ENCODE assay signal across 8 cellular contexts in the genomic region with DNA sequence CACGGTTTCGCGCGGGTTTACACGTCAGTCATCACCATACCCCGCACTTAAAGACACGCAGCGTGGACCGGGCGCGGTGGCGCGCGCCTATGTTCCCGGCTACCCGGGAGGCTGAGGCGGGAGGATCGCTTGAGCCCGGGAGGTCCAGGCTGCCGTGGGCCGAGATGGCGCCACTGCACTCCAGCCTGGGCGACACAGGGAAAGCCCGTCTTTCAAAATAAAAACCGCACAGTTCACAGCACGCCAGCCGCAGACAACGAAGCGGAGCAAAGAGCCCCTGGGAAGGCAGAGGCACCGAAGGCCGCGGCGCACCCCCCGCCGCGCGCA. TPM values are rescaled to one million over a fixed set of nuclear protein-coding genes. Genes with fewer than 3 reads are reported as not detected.
A peak's percentile ranks its signal among the peaks of the same experiment; 100 is the strongest.
DNase-seq lines count a peak whose midpoint lies in the region; TF ChIP-seq lines count a peak whose summit lies in the region.

No MANE protein-coding gene starts in this region.

- POLR2A ChIA-PET in CD8-positive, alpha-beta memory T cell (lab: Charles Lee): interaction anchor here (0.5 to 3.0 kb wide), 5 partner anchors 15 to 77 kb away, joined by 3 to 50 read pairs (median 7); partner anchors contain the start of genes ATG4B, ING5 and THAP4

- no peak for DNase-seq in CD8-positive, alpha-beta memory T cell
- DNase-seq in HAP-1 (ENCODE audit: low spot score in 2 of 2) (no peak), SJCRH30 (no peak), esophagus muscularis mucosa (ENCODE audit: extremely low spot score) (no peak), trophoblast cell (peak in 1 of 2 donors; percentile 7), putamen (ENCODE audit: low spot score) (no peak), middle frontal gyrus (ENCODE audit: extremely low spot score, low spot score) (no peak), SKM-1 (lab: John Stamatoyannopoulos, UW; ENCODE audit: unreplicated experiment) (no peak)

- peaks cover 10% of the 10 kb centered on the region for H3K79me2 ChIP-seq in trophoblast cell (ENCODE audit: control insufficient read depth, insufficient read depth, low read length, poor library complexity)

- no peak overlapping the region for H3K23ac ChIP-seq in trophoblast cell (ENCODE audit: low read length)

- TF ChIP-seq CTCF in esophagus muscularis mucosa (IDR thresholded peaks at IDR 0.05): no peak

- peak overlapping the region; percentile 85 for H3K4ac ChIP-seq in trophoblast cell (ENCODE audit: low read depth, low read length)

- H2BK5ac ChIP-seq in trophoblast cell (ENCODE audit: low read depth, low read length, poor library complexity): peak overlapping the region; percentile 31

- H3K18ac ChIP-seq in trophoblast cell (ENCODE audit: low read length): peak overlapping the region; percentile 44

- in situ Hi-C loops in HAP-1 (cut with MboI; ENCODE audit: low sequenced_read_pairs): no loop called here

- H3K36me3 Mint-ChIP-seq in CD8-positive, alpha-beta memory T cell: peaks cover 0 to 41% (median 2%) of the 10 kb centered on the region in 3 donors

- H3K14ac ChIP-seq in trophoblast cell (ENCODE audit: low read length): peak overlapping the region; percentile 23

- H4K91ac ChIP-seq in trophoblast cell (ENCODE audit: low read depth, low read length): peak overlapping the region; percentile 75

- peak overlapping the region; percentile 70 for H4K8ac ChIP-seq in trophoblast cell (ENCODE audit: low read depth, low read length)

- intact Hi-C loops in esophagus muscularis mucosa (cut with DNase I): no loop called here

- peaks cover 24 to 35% (median 29%) of the 10 kb centered on the region in 3 donors for H3K4me1 Mint-ChIP-seq in CD8-positive, alpha-beta memory T cell

- H3K36me3 ChIP-seq in CD8-positive, alpha-beta memory T cell (ENCODE audit: insufficient read depth, low read length): peaks cover 13% of the 10 kb centered on the region
- H3K36me3 ChIP-seq in HAP-1 (replicated peaks) (peaks cover 65% of the 10 kb centered on the region), SJCRH30 (peaks cover 43% of the 10 kb centered on the region), esophagus muscularis mucosa (peaks cover 4 to 28% (median 22%) of the 10 kb centered on the region in 4 donors), trophoblast cell (ENCODE audit: control insufficient read depth in 1 of 2, insufficient read depth in 2 of 2, low read length in 2 of 2) (peaks cover 29 to 35% of the 10 kb centered on the region in 2 experiments)

- H3K27ac ChIP-seq in CD8-positive, alpha-beta memory T cell (ENCODE audit: low read depth, low read length): peak overlapping the region; percentile 59
- H3K27ac ChIP-seq in SJCRH30 (peak overlapping the region; percentile 86), esophagus muscularis mucosa (replicated peaks in 1 of 4) (peak overlapping the region; percentile 90 to 97 (median 96)), trophoblast cell (ENCODE audit: low read depth, low read length) (peak overlapping the region; percentile 57)

- peaks cover 25% of the 10 kb centered on the region for H3K4me1 ChIP-seq in CD8-positive, alpha-beta memory T cell (ENCODE audit: insufficient read depth, low read length)
- H3K4me1 ChIP-seq in HAP-1: peaks cover 17% of the 10 kb centered on the region
- H3K4me1 ChIP-seq in SJCRH30: peaks cover 7% of the 10 kb centered on the region
- H3K4me1 ChIP-seq in esophagus muscularis mucosa: peaks cover 24 to 46% (median 40%) of the 10 kb centered on the region in 4 donors
- peaks cover 0 to 2% of the 10 kb centered on the region in 2 experiments for H3K4me1 ChIP-seq in trophoblast cell (ENCODE audit: control insufficient read depth in 1 of 2, insufficient read depth in 2 of 2, low read length in 2 of 2)

- no peak for TF ChIP-seq POLR2A in esophagus muscularis mucosa (IDR thresholded peaks at IDR 0.05; ENCODE audit: low read depth)

- H2AFZ ChIP-seq in trophoblast cell (ENCODE audit: insufficient read depth, low read length, poor library complexity): peak overlapping the region; percentile 46

- H4K12ac ChIP-seq in trophoblast cell (ENCODE audit: low read depth, low read length): peak overlapping the region; percentile 17

- peak overlapping the region in 7 of 8 donors; percentile 14 to 95 (median 88) for H3K27ac Mint-ChIP-seq in CD8-positive, alpha-beta memory T cell

- H3K9me3 ChIP-seq in CD8-positive, alpha-beta memory T cell (ENCODE audit: low read length): no peaks in the 10 kb centered on the region
- H3K9me3 ChIP-seq in HAP-1: no peaks in the 10 kb centered on the region
- no peaks in the 10 kb centered on the region for H3K9me3 ChIP-seq in SJCRH30 (replicated peaks)
- H3K9me3 ChIP-seq in esophagus muscularis mucosa: no peaks in the 10 kb centered on the region
- no peaks in the 10 kb centered on the region for H3K9me3 ChIP-seq in trophoblast cell (ENCODE audit: insufficient read depth, low read depth, low read length)

- peak overlapping the region; percentile 9 for H2BK120ac ChIP-seq in trophoblast cell (ENCODE audit: insufficient read depth, low read length, poor library complexity)

- H3K9me3 Mint-ChIP-seq in CD8-positive, alpha-beta memory T cell: no peaks in the 10 kb centered on the region

- peak overlapping the region; percentile 100 for H3K9ac ChIP-seq in trophoblast cell (ENCODE audit: low read length)

- no peaks in the 10 kb centered on the region for H3K27me3 ChIP-seq in CD8-positive, alpha-beta memory T cell (ENCODE audit: insufficient read depth, low read length, poor library complexity, severe bottlenecking)
- no peaks in the 10 kb centered on the region for H3K27me3 ChIP-seq in HAP-1 (ENCODE audit: low read depth)
- H3K27me3 ChIP-seq in SJCRH30: no peaks in the 10 kb centered on the region
- no peaks in the 10 kb centered on the region for H3K27me3 ChIP-seq in esophagus muscularis mucosa
- no peaks in the 10 kb centered on the region for H3K27me3 ChIP-seq in trophoblast cell (ENCODE audit: insufficient read depth, low read length)

- CTCF ChIA-PET in CD8-positive, alpha-beta memory T cell (lab: Charles Lee): interaction anchor here (1.0 to 1.6 kb wide), 4 partner anchors 12 to 193 kb away, joined by 5 to 13 read pairs (median 6); partner anchors contain the start of gene ING5

- WGBS in esophagus muscularis mucosa: 0% methylated on average over 27 of the region's 37 CpGs
- no CpG with 5 or more reads among the region's 37 CpGs for WGBS in trophoblast cell (ENCODE audit: extremely low coverage, insufficient coverage, insufficient read length)

- peak overlapping the region; percentile 100 for H3K4me2 ChIP-seq in trophoblast cell (ENCODE audit: low read length)

- no peak for TF ChIP-seq EP300 in esophagus muscularis mucosa (IDR thresholded peaks at IDR 0.05)

- no peaks in the 10 kb centered on the region for H3K27me3 Mint-ChIP-seq in CD8-positive, alpha-beta memory T cell

- peak overlapping the region; percentile 80 to 99 (median 93) for H3K4me3 Mint-ChIP-seq in CD8-positive, alpha-beta memory T cell

- H3K4me3 ChIP-seq in CD8-positive, alpha-beta memory T cell (ENCODE audit: low read length): peak overlapping the region; percentile 86
- peak overlapping the region; percentile 89 for H3K4me3 ChIP-seq in HAP-1
- peak overlapping the region; percentile 88 for H3K4me3 ChIP-seq in SJCRH30
- peak overlapping the region; percentile 85 to 99 (median 98) for H3K4me3 ChIP-seq in esophagus muscularis mucosa
- H3K4me3 ChIP-seq in trophoblast cell (ENCODE audit: low read depth, low read length): peak overlapping the region; percentile 100

- no peak overlapping the region for H2AK5ac ChIP-seq in trophoblast cell (ENCODE audit: low read length)

- H3K79me1 ChIP-seq in trophoblast cell (ENCODE audit: low read length): peaks cover 10% of the 10 kb centered on the region

- no peak overlapping the region for H2BK12ac ChIP-seq in trophoblast cell (ENCODE audit: low read length)

RNA-seq across cellular contexts. Expression of gene DTYMK, which starts 0.3 kb away (rescaled TPM):
- total RNA-seq in CD8-positive, alpha-beta memory T cell: 100 to 1,000 TPM; 131 to 134 TPM
- 41.1 TPM for polyA plus RNA-seq in CD8-positive, alpha-beta memory T cell
- total RNA-seq in SJCRH30 (2014; rRNA removed; shearing (Covaris generic)): 113 and 121 TPM in 2 replicates
- total RNA-seq in esophagus muscularis mucosa: 10 to 100 TPM in 2 of 4 donors, 1 to 10 TPM in 2; 6.8 to 14.5 (median 10.6) TPM
- polyA plus RNA-seq in trophoblast cell (2013): 37.3 and 38.1 TPM in 2 replicates

RNA-seq across cellular contexts. Expression of gene ING5, which starts 15.6 kb away (rescaled TPM):
- 10 to 100 TPM; 44.4 to 48.4 TPM for total RNA-seq in CD8-positive, alpha-beta memory T cell
- 19.5 TPM for polyA plus RNA-seq in CD8-positive, alpha-beta memory T cell
- total RNA-seq in SJCRH30 (2014; rRNA removed; shearing (Covaris generic)): 48.8 and 53.2 TPM in 2 replicates
- 10 to 100 TPM; 28.1 to 43.8 (median 30.3) TPM for total RNA-seq in esophagus muscularis mucosa
- polyA plus RNA-seq in trophoblast cell (2013): 12.8 and 13.8 TPM in 2 replicates

RNA-seq across cellular contexts. Expression of gene D2HGDH, which starts 48.1 kb away (rescaled TPM):
- 10 to 100 TPM; 22.9 to 23.4 TPM for total RNA-seq in CD8-positive, alpha-beta memory T cell
- polyA plus RNA-seq in CD8-positive, alpha-beta memory T cell: 5.7 TPM
- 4.3 and 5.1 TPM in 2 replicates for total RNA-seq in SJCRH30 (2014; rRNA removed; shearing (Covaris generic))
- total RNA-seq in esophagus muscularis mucosa: 10 to 100 TPM; 10.9 to 16.3 (median 11.9) TPM
- polyA plus RNA-seq in trophoblast cell (2013): 4.0 and 4.2 TPM in 2 replicates

RNA-seq across cellular contexts. Expression of gene ATG4B, which starts 48.8 kb away (rescaled TPM):
- 10 to 100 TPM; 79.0 to 80.2 TPM for total RNA-seq in CD8-positive, alpha-beta memory T cell
- polyA plus RNA-seq in CD8-positive, alpha-beta memory T cell: 56.1 TPM
- total RNA-seq in SJCRH30 (2014; rRNA removed; shearing (Covaris generic)): 73.5 and 78.0 TPM in 2 replicates
- total RNA-seq in esophagus muscularis mucosa: 10 to 100 TPM; 39.1 to 76.0 (median 55.3) TPM
- 76.3 and 77.4 TPM in 2 replicates for polyA plus RNA-seq in trophoblast cell (2013)

RNA-seq across cellular contexts. Expression of gene THAP4, which starts 49.3 kb away (rescaled TPM):
- 10 to 100 TPM; 51.4 to 51.9 TPM for total RNA-seq in CD8-positive, alpha-beta memory T cell
- polyA plus RNA-seq in CD8-positive, alpha-beta memory T cell: 42.3 TPM
- total RNA-seq in SJCRH30 (2014; rRNA removed; shearing (Covaris generic)): 48.9 and 51.9 TPM in 2 replicates
- 10 to 100 TPM; 37.0 to 69.8 (median 49.6) TPM for total RNA-seq in esophagus muscularis mucosa
- polyA plus RNA-seq in trophoblast cell (2013): 45.4 and 47.2 TPM in 2 replicates
